ENCODE assay signal across 10 cellular contexts in genomic region chr1:17572264-17572985, GRCh38. TPM values are rescaled to one million over a fixed set of nuclear protein-coding genes. Genes with fewer than 3 reads are reported as not detected.
DNase-seq lines count a peak whose midpoint lies in the region; ATAC-seq and TF ChIP-seq lines count a peak whose summit lies in the region.
"Had no signal": no experiment of that assay in that cellular context is flagged by ENCODE, and none has a peak within 500 bp of the region (broad histone marks: within the 10 kb centered on the region; RNA-seq: fewer than 3 reads in every experiment).

No MANE protein-coding gene starts in this region.

- H3K36me3 ChIP-seq in Caco-2 (ENCODE audit: control insufficient read depth, insufficient read depth, low read length) = no peaks in the 10 kb centered on the region; the same call in 1 of the 2 replicates
- H3K36me3 ChIP-seq in HCT116 (ENCODE audit: control insufficient read depth in 1 of 2, insufficient read depth in 2 of 2, low read length in 2 of 2) = no peaks in the 10 kb centered on the region
- H3K36me3 ChIP-seq in breast epithelium = no peaks in the 10 kb centered on the region
- H3K36me3 ChIP-seq in mucosa of rectum (ENCODE audit: control insufficient read depth in 2 of 2, insufficient read depth in 2 of 2, low read length in 2 of 2) = no peaks in the 10 kb centered on the region

- no peak overlapping the region for H3K4me3 Mint-ChIP-seq in Caco-2 (ENCODE audit: unreplicated experiment)
- H3K4me3 Mint-ChIP-seq in stimulated activated effector memory CD8-positive, alpha-beta T cell treated with anti-CD3 and anti-CD28 coated beads, Interleukin-12 subunit alpha, Interleukin-12 subunit beta, amount 100 ng/mL, for 72 hours = no peak overlapping the region
- H3K4me3 Mint-ChIP-seq: T-helper 17 cell had no signal

- H4K20me1 ChIP-seq in HCT116 (ENCODE audit: insufficient read depth) = no peaks in the 10 kb centered on the region

- H3K27ac Mint-ChIP-seq in Caco-2 (ENCODE audit: unreplicated experiment) = peak overlapping the region; percentile 62
- no peak overlapping the region for H3K27ac Mint-ChIP-seq in stimulated activated effector memory CD8-positive, alpha-beta T cell treated with anti-CD3 and anti-CD28 coated beads, Interleukin-12 subunit alpha, Interleukin-12 subunit beta, amount 100 ng/mL, for 72 hours
- H3K27ac Mint-ChIP-seq: T-helper 17 cell had no signal

- ATAC-seq in HCT116 (no peak), HG02981 (IDR thresholded peaks at IDR 0.05; ENCODE audit: unreplicated experiment) (no peak)
- ATAC-seq in stimulated activated effector memory CD8-positive, alpha-beta T cell treated with anti-CD3 and anti-CD28 coated beads, Interleukin-12 subunit alpha, Interleukin-12 subunit beta, amount 100 ng/mL, for 72 hours = no peak
- ATAC-seq: T-helper 17 cell had no signal

- H3K9me3 ChIP-seq in Caco-2 = no peaks in the 10 kb centered on the region
- no peaks in the 10 kb centered on the region for H3K9me3 ChIP-seq in HCT116 (ENCODE audit: control insufficient read depth in 1 of 2, insufficient read depth in 1 of 2, low read depth in 1 of 2, low read length in 2 of 2)
- no peaks in the 10 kb centered on the region for H3K9me3 ChIP-seq in breast epithelium
- no peaks in the 10 kb centered on the region for H3K9me3 ChIP-seq in mucosa of rectum (ENCODE audit: control insufficient read depth in 2 of 2, low read length in 2 of 2)

- TF ChIP-seq CTCF in Caco-2 (IDR thresholded peaks at IDR 0.05; ENCODE audit: insufficient read depth in 1 of 2, low read depth in 1 of 2, low read length in 1 of 2, severe bottlenecking in 1 of 2, unreplicated experiment in 1 of 2) (peak; percentile 17 to 54), HCT116 (IDR thresholded peaks at IDR 0.05 in 2 of 3, conservative IDR thresholded peaks at IDR 0.05 in 1 of 3; ENCODE audit: borderline replicate concordance in 1 of 3, insufficient read depth in 1 of 3, low read depth in 2 of 3, low read length in 2 of 3) (peak in 2 of 3 experiments; percentile 18 to 49; a peak in 4 of 6 replicates), breast epithelium (IDR thresholded peaks at IDR 0.05) (peak in 1 of 3 donors; percentile 15)

- no TSS peak for BruUV-seq in Caco-2 (replicated peaks; lab: Mats Ljungman, UMichigan)
- BruUV-seq in HCT116 (replicated peaks; lab: Mats Ljungman, UMichigan) = no TSS peak

- H3K79me2 ChIP-seq in HCT116 (ENCODE audit: insufficient read depth, low read length) = peaks cover 22% of the 10 kb centered on the region; the same call in 1 of the 2 replicates

- POLR2A ChIA-PET in Caco-2 (lab: Charles Lee) = no interaction called here
- POLR2A ChIA-PET in HCT116 (lab: Charles Lee) = interaction anchor here (0.6 kb wide), 1 partner anchor 54 kb away, joined by 6 read pairs; no protein-coding TSS in a partner anchor

- no peak for TF ChIP-seq POLR2A in HCT116 (IDR thresholded peaks at IDR 0.05; ENCODE audit: borderline replicate concordance, extremely low read depth, insufficient read depth, insufficient read length)
- TF ChIP-seq POLR2A in breast epithelium (IDR thresholded peaks at IDR 0.05) = no peak

- no peaks in the 10 kb centered on the region for H3K27me3 Mint-ChIP-seq in Caco-2 (ENCODE audit: insufficient read depth, unreplicated experiment)

- H3K4me3 ChIP-seq in Caco-2 (ENCODE audit: low read depth, low read length) (no peak overlapping the region), HCT116 (replicated peaks in 1 of 2; ENCODE audit: low read depth in 1 of 2, low read length in 2 of 2) (no peak overlapping the region), breast epithelium (no peak overlapping the region), mucosa of rectum (ENCODE audit: low read length in 2 of 2) (peak overlapping the region; percentile 13 to 15)

- RAD21 ChIA-PET in HCT116 (lab: Charles Lee; ENCODE audit: low non-redundant PET in 1 of 2, low total read pairs in 2 of 2, uncharacterized antibody in 2 of 2, unreplicated experiment in 2 of 2) = no interaction called here

- CTCF ChIA-PET in Caco-2 (lab: Charles Lee) = interaction anchor here (1.0 to 4.7 kb wide), 4 partner anchors 10 to 78 kb away, joined by 3 to 76 read pairs (median 4); no protein-coding TSS in a partner anchor
- CTCF ChIA-PET in HCT116 (lab: Charles Lee) = interaction anchor here (1.3 to 4.6 kb wide), 3 partner anchors 35 to 79 kb away, joined by 3 to 38 read pairs (median 10); no protein-coding TSS in a partner anchor

- H3K9me3 Mint-ChIP-seq in Caco-2 (ENCODE audit: unreplicated experiment) = no peaks in the 10 kb centered on the region
- H3K9me3 Mint-ChIP-seq in stimulated activated effector memory CD8-positive, alpha-beta T cell treated with anti-CD3 and anti-CD28 coated beads, Interleukin-12 subunit alpha, Interleukin-12 subunit beta, amount 100 ng/mL, for 72 hours = no peaks in the 10 kb centered on the region

- no peak overlapping the region for H3K9ac ChIP-seq in HCT116 (ENCODE audit: low read length)
- H3K9ac ChIP-seq in mucosa of rectum (ENCODE audit: low read depth in 1 of 2, low read length in 2 of 2) = peak overlapping the region; percentile 68 to 72

- H3K4me1 ChIP-seq in Caco-2 (peaks cover 36% of the 10 kb centered on the region), HCT116 (ENCODE audit: control insufficient read depth in 1 of 2, insufficient read depth in 2 of 2, low read length in 2 of 2) (peaks cover 72 to 94% of the 10 kb centered on the region in 2 experiments), breast epithelium (peaks cover 15 to 42% of the 10 kb centered on the region in 2 donors), mucosa of rectum (ENCODE audit: control insufficient read depth in 2 of 2, insufficient read depth in 2 of 2, low read length in 2 of 2) (peaks cover 55 to 70% of the 10 kb centered on the region in 2 donors)

- peaks cover 21% of the 10 kb centered on the region for H3K4me1 Mint-ChIP-seq in Caco-2 (ENCODE audit: low read depth, unreplicated experiment)
- H3K4me1 Mint-ChIP-seq in stimulated activated effector memory CD8-positive, alpha-beta T cell treated with anti-CD3 and anti-CD28 coated beads, Interleukin-12 subunit alpha, Interleukin-12 subunit beta, amount 100 ng/mL, for 72 hours = no peaks in the 10 kb centered on the region
- H3K4me1 Mint-ChIP-seq: T-helper 17 cell had no signal

- no peak overlapping the region for H2AFZ ChIP-seq in HCT116 (ENCODE audit: low read depth, low read length, poor library complexity, severe bottlenecking)

- no peaks in the 10 kb centered on the region for H3K36me3 Mint-ChIP-seq in Caco-2 (ENCODE audit: insufficient read depth, unreplicated experiment)
- no peaks in the 10 kb centered on the region for H3K36me3 Mint-ChIP-seq in stimulated activated effector memory CD8-positive, alpha-beta T cell treated with anti-CD3 and anti-CD28 coated beads, Interleukin-12 subunit alpha, Interleukin-12 subunit beta, amount 100 ng/mL, for 72 hours

- no peak overlapping the region for H3K4me2 ChIP-seq in HCT116 (ENCODE audit: low read length)

- peak in 1 of 2 experiments; percentile 43 for DNase-seq in Caco-2
- DNase-seq in HCT116 (ENCODE audit: low read depth, low spot score) = no peak
- DNase-seq in breast epithelium (ENCODE audit: low spot score in 2 of 2) = no peak
- no peak for DNase-seq in AG08395 (ENCODE audit: low spot score)
- DNase-seq in SHP77 (lab: John Stamatoyannopoulos, UW) = no peak
- DNase-seq in stimulated activated effector memory CD8-positive, alpha-beta T cell treated with anti-CD3 and anti-CD28 coated beads, Interleukin-12 subunit alpha, Interleukin-12 subunit beta, amount 100 ng/mL, for 72 hours (ENCODE audit: low spot score in 2 of 2) = no peak
- DNase-seq: stimulated activated CD4-positive, alpha-beta T cell treated with anti-CD3 and anti-CD28 coated beads, Interleukin-1b, Interleukin-23, amount 100 ng/mL, for 48 hours; T-helper 17 cell had no signal

- no peaks in the 10 kb centered on the region for H3K27me3 ChIP-seq in Caco-2 (replicated peaks; ENCODE audit: control insufficient read depth, insufficient read depth, low read length)
- H3K27me3 ChIP-seq in HCT116 (ENCODE audit: insufficient read depth, low read length) = no peaks in the 10 kb centered on the region
- H3K27me3 ChIP-seq in breast epithelium = no peaks in the 10 kb centered on the region
- H3K27me3 ChIP-seq in mucosa of rectum (ENCODE audit: control insufficient read depth in 2 of 2, insufficient read depth in 2 of 2, low read length in 2 of 2) = no peaks in the 10 kb centered on the region

- intact Hi-C loops in Caco-2 (cut with micrococcal nuclease; ENCODE audit: unreplicated experiment) (no loop called here), HCT116 (cut with micrococcal nuclease) (loop anchor here (1.0 kb wide), 1 partner anchor 70 kb away; no protein-coding TSS in a partner anchor), breast epithelium (cut with DNase I; ENCODE audit: low total_unique reads) (no loop called here)

- H3K9me2 ChIP-seq in HCT116 (ENCODE audit: insufficient read depth) = no peaks in the 10 kb centered on the region

- H3K27ac ChIP-seq in HCT116 (ENCODE audit: low read depth, low read length) = peak overlapping the region; percentile 12; the same call in 1 of the 2 replicates
- H3K27ac ChIP-seq in breast epithelium = peak overlapping the region; percentile 95 to 97
- H3K27ac ChIP-seq in mucosa of rectum (ENCODE audit: low read depth in 2 of 2, low read length in 2 of 2) = peak overlapping the region; percentile 86 to 90

- TF ChIP-seq RAD21 in HCT116 (IDR thresholded peaks at IDR 0.05; ENCODE audit: low read depth) = peak; percentile 63

TF ChIP-seq in HCT116, 20 proteins besides CTCF, POLR2A, EP300 and RAD21 (continues in another document):
- no peak for TF ChIP-seq EZH2 (IDR thresholded peaks at IDR 0.05)
- no peak for TF ChIP-seq FOSL1 (IDR thresholded peaks at IDR 0.05; ENCODE audit: low read depth)
- TF ChIP-seq CEBPB (IDR thresholded peaks at IDR 0.05; ENCODE audit: low read depth) = no peak
- TF ChIP-seq EGR1 (IDR thresholded peaks at IDR 0.05; ENCODE audit: low read depth) = no peak
- TF ChIP-seq TCF7L2 (IDR thresholded peaks at IDR 0.05; ENCODE audit: borderline replicate concordance, extremely low read depth, insufficient read depth, insufficient read length) = no peak
- TF ChIP-seq MAX (IDR thresholded peaks at IDR 0.05) = no peak
- TF ChIP-seq, protein P1, sequence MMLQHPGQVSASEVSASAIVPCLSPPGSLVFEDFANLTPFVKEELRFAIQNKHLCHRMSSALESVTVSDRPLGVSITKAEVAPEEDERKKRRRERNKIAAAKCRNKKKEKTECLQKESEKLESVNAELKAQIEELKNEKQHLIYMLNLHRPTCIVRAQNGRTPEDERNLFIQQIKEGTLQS (IDR thresholded peaks at IDR 0.05) = no peak
- no peak for TF ChIP-seq POLR2AphosphoS5 (IDR thresholded peaks at IDR 0.05; ENCODE audit: low read depth, low read length)
- no peak for TF ChIP-seq SIN3A (IDR thresholded peaks at IDR 0.05; ENCODE audit: low read depth)
- TF ChIP-seq ZNF274 (IDR thresholded peaks at IDR 0.05; ENCODE audit: low read depth, low read length) = no peak
- no peak for TF ChIP-seq SP1 (IDR thresholded peaks at IDR 0.05; ENCODE audit: low read depth)

RNA-seq across cellular contexts. Expression of gene ARHGEF10L, which starts 32.9 kb away (rescaled TPM):
- total RNA-seq in Caco-2 (2022) (31.3 and 34.0 TPM in 2 replicates), HCT116 (2021; ENCODE audit: unreplicated experiment) (14.7 TPM), breast epithelium (10 to 100 TPM; 36.7 to 51.4 (median 49.8) TPM)
- polyA plus RNA-seq in HCT116 (2012) = 16.1 and 20.4 TPM in 2 replicates

Comparison
In these comparisons a context has a peak if more than half of its experiments do, and no peak if none do; other contexts are left out.
1. H3K4me3 ChIP-seq: peak in mucosa of rectum (2 of 2); none in Caco-2 (single experiment), HCT116 (0 of 2) and breast epithelium (0 of 3).
2. H3K27ac ChIP-seq: peak in every context shown above with its lines; median percentile 96 in breast epithelium; 88 in mucosa of rectum; 12 in HCT116.